Comparison of ENCODE assay signal across 22 cellular contexts in genomic region chr15:80875568-80875967, GRCh38.
DNase-seq lines count a peak whose midpoint lies in the region; ATAC-seq, FAIRE-seq and TF ChIP-seq lines count a peak whose summit lies in the region.
"Had no signal": no experiment of that assay in that cellular context is flagged by ENCODE, and none has a peak within 500 bp of the region (broad histone marks: within the 10 kb centered on the region; RNA-seq: fewer than 3 reads in every experiment).

No MANE protein-coding gene starts in this region.

- no peaks in the 10 kb centered on the region for H3K4me1 Mint-ChIP-seq in endodermal cell
- H3K4me1 Mint-ChIP-seq: activated naive CD4-positive, alpha-beta T cell treated with anti-CD3 and anti-CD28 coated beads, Interleukin-2, amount 50 U/mL, for 24 hours had no signal

- no peaks in the 10 kb centered on the region for H4K20me1 ChIP-seq in GM23248 (ENCODE audit: insufficient read depth)

- H3K27ac ChIP-seq in GM23248 (no peak overlapping the region), endodermal cell (ENCODE audit: low read depth, low read length) (peak overlapping the region; percentile 55)

- H3K4me1 ChIP-seq in GM23248 (ENCODE audit: insufficient read depth) = no peaks in the 10 kb centered on the region
- H3K4me1 ChIP-seq in endodermal cell (ENCODE audit: control insufficient read depth, insufficient read depth, low read length) = no peaks in the 10 kb centered on the region

- no peak overlapping the region for H3K27ac Mint-ChIP-seq in endodermal cell
- H3K27ac Mint-ChIP-seq: activated naive CD4-positive, alpha-beta T cell treated with anti-CD3 and anti-CD28 coated beads, Interleukin-2, amount 50 U/mL, for 24 hours; CD8-positive, alpha-beta T cell had no signal

- no peak for TF ChIP-seq CTCF in endodermal cell (conservative IDR thresholded peaks at IDR 0.05)
- TF ChIP-seq CTCF in D721Med (IDR thresholded peaks at IDR 0.05; ENCODE audit: insufficient read depth, missing control alignments) = no peak

- in situ Hi-C loops in GM23248 (cut with MboI) = no loop called here

- H3K36me3 Mint-ChIP-seq in endodermal cell (ENCODE audit: low read depth) = no peaks in the 10 kb centered on the region
- H3K36me3 Mint-ChIP-seq: activated naive CD4-positive, alpha-beta T cell treated with anti-CD3 and anti-CD28 coated beads, Interleukin-2, amount 50 U/mL, for 24 hours; CD8-positive, alpha-beta T cell had no signal

- no peak overlapping the region for H3K4me2 ChIP-seq in GM23248 (ENCODE audit: unreplicated experiment)

- ATAC-seq in HG02798 (IDR thresholded peaks at IDR 0.05; ENCODE audit: poor library complexity, unreplicated experiment) = no peak
- no peak for ATAC-seq in HG03521 (IDR thresholded peaks at IDR 0.05; ENCODE audit: unreplicated experiment)
- ATAC-seq: CD8-positive, alpha-beta T cell; left colon had no signal

- H3K9me3 ChIP-seq in GM23248 (ENCODE audit: low read depth) (no peaks in the 10 kb centered on the region), endodermal cell (ENCODE audit: control insufficient read depth, low read length) (no peaks in the 10 kb centered on the region)

- H3K4me3 ChIP-seq in GM23248 (no peak overlapping the region), endodermal cell (ENCODE audit: low read length) (no peak overlapping the region)

- H3K4me3 Mint-ChIP-seq in endodermal cell = no peak overlapping the region
- H3K4me3 Mint-ChIP-seq: activated naive CD4-positive, alpha-beta T cell treated with anti-CD3 and anti-CD28 coated beads, Interleukin-2, amount 50 U/mL, for 24 hours; CD8-positive, alpha-beta T cell had no signal

- H3K9ac ChIP-seq in GM23248 (no peak overlapping the region), endodermal cell (ENCODE audit: extremely low read depth, low read length, poor library complexity, severe bottlenecking) (no peak overlapping the region)

- no peaks in the 10 kb centered on the region for H3K79me2 ChIP-seq in GM23248 (ENCODE audit: insufficient read depth)

- no peaks in the 10 kb centered on the region for H3K27me3 Mint-ChIP-seq in endodermal cell (ENCODE audit: insufficient read depth)

- H3F3A ChIP-seq in GM23248 (ENCODE audit: insufficient read depth) = peaks cover 90% of the 10 kb centered on the region

- peaks cover 64% of the 10 kb centered on the region for H3K36me3 ChIP-seq in GM23248 (ENCODE audit: low read depth)
- no peaks in the 10 kb centered on the region for H3K36me3 ChIP-seq in endodermal cell (ENCODE audit: control insufficient read depth, insufficient read depth, low read length)

- intact Hi-C loops in posterior vena cava (cut with DNase I) = no loop called here

- no peak overlapping the region for H2AFZ ChIP-seq in GM23248

- H3K9me3 Mint-ChIP-seq in endodermal cell = no peaks in the 10 kb centered on the region
- H3K9me3 Mint-ChIP-seq: activated naive CD4-positive, alpha-beta T cell treated with anti-CD3 and anti-CD28 coated beads, Interleukin-2, amount 50 U/mL, for 24 hours; CD8-positive, alpha-beta T cell had no signal

- DNase-seq in GM23248 = peak; percentile 28
- DNase-seq in endodermal cell = no peak
- peak; percentile 17 for DNase-seq in inferior parietal cortex (ENCODE audit: extremely low spot score)
- DNase-seq in posterior vena cava (ENCODE audit: low spot score) = peak; percentile 86
- no peak for DNase-seq in D721Med (ENCODE audit: insufficient read length, low spot score)
- DNase-seq in NCI-H1436 (lab: John Stamatoyannopoulos, UW) = no peak
- DNase-seq: ACHN; activated CD4-positive, alpha-beta T cell treated with anti-CD3 and anti-CD28 coated beads, Interleukin-2, amount 50 U/mL, for 4 hours; activated T-cell treated with anti-CD3 and anti-CD28 coated beads, Interleukin-2, amount 50 U/mL, for 1 hour; CD8-positive, alpha-beta T cell; effector CD4-positive, alpha-beta T cell; IMR-90; left colon; NCI-H187; NCI-H510A treated with DMSO at 0.1 percent for 48 hours; SHP77 treated with DMSO at 0.1 percent for 48 hours; stimulated activated naive CD4-positive, alpha-beta T cell treated with Interleukin-2 at 50 U/mL for 16 hours; T-helper 1 cell had no signal

- no peak for FAIRE-seq in D721Med (lab: Jason Lieb, UNC)
- FAIRE-seq: bronchial epithelial cell had no signal

- WGBS in GM23248 (ENCODE audit: low coverage in 1 of 2, low lambda C conversion rate in 2 of 2, missing lambda C conversion rate in 2 of 2), 2 experiments = 39 to 48% methylated on average over 4 of the region's 4 CpGs
- WGBS in endodermal cell (ENCODE audit: insufficient coverage in 1 of 2, insufficient read length in 1 of 2), 2 experiments = 76 to 92% methylated on average over 2 to 4 of the region's 4 CpGs

- H3K27me3 ChIP-seq in GM23248 (replicated peaks; ENCODE audit: insufficient read depth) = no peaks in the 10 kb centered on the region
- peaks cover 2% of the 10 kb centered on the region for H3K27me3 ChIP-seq in endodermal cell (ENCODE audit: control insufficient read depth, insufficient read depth, low read length, poor library complexity, severe bottlenecking)

- no peaks in the 10 kb centered on the region for H3K9me2 ChIP-seq in GM23248 (ENCODE audit: insufficient read depth)

Comparison
In these comparisons a context has a peak if more than half of its experiments do, and no peak if none do; other contexts are left out.
1. DNase-seq: peak in GM23248 (single experiment), inferior parietal cortex (single experiment) and posterior vena cava (single experiment); none in endodermal cell (single experiment), D721Med (single experiment) and NCI-H1436 (single experiment).